In genomic region chr2:53740170-53740569, GRCh38 we compare ENCODE assay signal across 8 cellular contexts. TPM values are rescaled to one million over a fixed set of nuclear protein-coding genes. Genes with fewer than 3 reads are reported as not detected.
DNase-seq lines count a peak whose midpoint lies in the region; FAIRE-seq and TF ChIP-seq lines count a peak whose summit lies in the region.

No MANE protein-coding gene starts in this region.

- H3K4me3 ChIP-seq in fibroblast of pulmonary artery (replicated peaks; ENCODE audit: low read depth, low read length) = no peak overlapping the region

- FAIRE-seq in GM19239 (lab: Jason Lieb, UNC) (peak; percentile 80), RCC 7860 (lab: Jason Lieb, UNC) (peak; percentile 44)

- TF ChIP-seq CTCF in fibroblast of pulmonary artery (IDR thresholded peaks at IDR 0.05; ENCODE audit: low read length, missing control alignments) = peak; percentile 51

- peak; percentile 19 for DNase-seq in A172 (ENCODE audit: low spot score)
- no peak for DNase-seq in GM19239 (ENCODE audit: insufficient read length, low spot score)
- peak; percentile 17 for DNase-seq in RCC 7860 (ENCODE audit: low spot score)
- DNase-seq in fibroblast of pulmonary artery (ENCODE audit: low read depth) = peak; percentile 73
- DNase-seq in stimulated activated CD4-positive, alpha-beta T cell treated with anti-CD3 and anti-CD28 coated beads, Interleukin-4, amount 100 ng/mL, for 4 hours = no peak
- no peak for DNase-seq in epidermal melanocyte (ENCODE audit: insufficient read length, low spot score)
- no peak for DNase-seq in stimulated activated CD4-positive, alpha-beta T cell treated with anti-CD3 and anti-CD28 coated beads, Interleukin-2, amount 100 ng/mL, for 24 hours
- DNase-seq in islet precursor cell = no peak

RNA-seq across cellular contexts. Expression of gene CHAC2, which starts 27.4 kb away (rescaled TPM):
- total RNA-seq in A172 (2014; rRNA removed; shearing (Covaris generic)) = 22.5 and 30.9 TPM in 2 replicates

RNA-seq across cellular contexts. Expression of gene ASB3, which starts 46.6 kb away (rescaled TPM):
- 22.1 and 33.1 TPM in 2 replicates for total RNA-seq in A172 (2014; rRNA removed; shearing (Covaris generic))

RNA-seq across cellular contexts. Expression of gene ERLEC1, which starts 46.7 kb away (rescaled TPM):
- total RNA-seq in A172 (2014; rRNA removed; shearing (Covaris generic)) = 68.9 and 76.3 TPM in 2 replicates

Comparison
In these comparisons a context has a peak if more than half of its experiments do, and no peak if none do; other contexts are left out.
1. DNase-seq: peak in A172 (single experiment), RCC 7860 (single experiment) and fibroblast of pulmonary artery (single experiment); none in GM19239 (single experiment), stimulated activated CD4-positive, alpha-beta T cell treated with anti-CD3 and anti-CD28 coated beads, Interleukin-4, amount 100 ng/mL, for 4 hours (0 of 2), epidermal melanocyte (single experiment), stimulated activated CD4-positive, alpha-beta T cell treated with anti-CD3 and anti-CD28 coated beads, Interleukin-2, amount 100 ng/mL, for 24 hours (0 of 2) and islet precursor cell (single experiment).